Comparison of ENCODE assay signal across 8 cellular contexts in the genomic region with DNA sequence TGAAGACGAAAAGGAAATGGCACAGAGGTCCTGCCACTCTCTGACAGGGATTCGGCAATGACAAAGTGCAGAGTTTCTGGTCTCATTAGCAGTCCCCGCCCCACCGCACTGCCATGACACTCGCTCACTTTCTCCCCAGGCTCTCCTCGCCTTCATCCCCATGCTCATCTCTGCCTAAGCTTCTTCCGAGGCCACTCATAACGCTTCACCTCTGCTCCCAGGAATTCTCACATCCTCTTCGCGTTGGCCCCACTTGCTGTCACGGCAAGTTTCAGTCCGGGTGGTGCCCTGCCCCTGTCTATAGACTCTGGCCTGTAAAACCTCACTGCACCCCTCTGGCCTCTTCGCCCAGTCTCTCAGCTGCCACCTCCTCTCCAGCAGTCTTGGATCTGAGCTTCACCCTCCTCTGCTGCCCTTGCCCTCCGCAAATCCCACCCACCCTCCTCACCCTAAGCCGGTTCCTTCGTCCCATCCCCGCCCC. TPM values are rescaled to one million over a fixed set of nuclear protein-coding genes. Genes with fewer than 3 reads are reported as not detected.
A peak's percentile ranks its signal among the peaks of the same experiment; 100 is the strongest.
DNase-seq lines count a peak whose midpoint lies in the region; ATAC-seq and TF ChIP-seq lines count a peak whose summit lies in the region.

No MANE protein-coding gene starts in this region.

- peaks cover 14% of the 10 kb centered on the region for H3K36me3 Mint-ChIP-seq in CD8-positive, alpha-beta T cell
- H3K36me3 Mint-ChIP-seq in WTC11, result peaks cover 4% of the 10 kb centered on the region; the same call in 1 of the 2 replicates

- peak in 5 of 7 experiments; percentile 14 to 57 (median 45) for DNase-seq in CD8-positive, alpha-beta T cell
- DNase-seq in WTC11 (ENCODE audit: low spot score) (no peak), lower leg skin (ENCODE audit: low spot score in 2 of 2) (peak in 1 of 2 donors; percentile 86), Kasumi-1 (lab: John Stamatoyannopoulos, UW) (no peak)
- peak; percentile 68 for DNase-seq in stimulated activated CD8-positive, alpha-beta memory T cell treated with anti-CD3 and anti-CD28 coated beads, Interleukin-4, amount 100 ng/mL, for 48 hours

- H3K27ac Mint-ChIP-seq in CD8-positive, alpha-beta T cell, result peak overlapping the region; percentile 90
- H3K27ac Mint-ChIP-seq in WTC11, result 0 out of 2 replicates have a peak overlapping the region, but pooled peaks have one; percentile 15

- intact Hi-C loops in CD8-positive, alpha-beta T cell (cut with DNase I, micrococcal nuclease), result loop anchor here (1.0 to 10.0 kb wide), 3 partner anchors 24 to 441 kb away; partner anchors contain the start of genes BDH1 (in 1 of the 2) and DLG1 (in 1 of the 2)
- intact Hi-C loops in lower leg skin (cut with DNase I; ENCODE audit: low total_unique reads), result no loop called here

- CTCF ChIA-PET in CD8-positive, alpha-beta T cell (lab: Charles Lee), result interaction anchor here (1.2 to 1.5 kb wide), 2 partner anchors 15 to 21 kb away, joined by 3 to 4 read pairs; no protein-coding TSS in a partner anchor
- CTCF ChIA-PET in WTC11 (lab: Charles Lee), result interaction anchor here (0.6 kb wide), 1 partner anchor 14 kb away, joined by 3 read pairs; no protein-coding TSS in a partner anchor

- peak overlapping the region; percentile 89 for H3K4me3 Mint-ChIP-seq in CD8-positive, alpha-beta T cell
- peak overlapping the region; percentile 95 for H3K4me3 Mint-ChIP-seq in WTC11

- POLR2A ChIA-PET in CD8-positive, alpha-beta T cell (lab: Charles Lee), result interaction anchor here (1.1 to 3.0 kb wide), 3 partner anchors 17 to 24 kb away, joined by 3 to 17 read pairs (median 3); no protein-coding TSS in a partner anchor
- POLR2A ChIA-PET in WTC11 (lab: Charles Lee), result interaction anchor here (0.7 kb wide), 2 partner anchors 10 to 142 kb away, joined by 3 read pairs; no protein-coding TSS in a partner anchor

- no peaks in the 10 kb centered on the region for H3K27me3 ChIP-seq in CD8-positive, alpha-beta T cell (ENCODE audit: insufficient read depth, low read length)

- H3K4me1 Mint-ChIP-seq in CD8-positive, alpha-beta T cell (ENCODE audit: low read depth), result peaks cover 38% of the 10 kb centered on the region
- peaks cover 23% of the 10 kb centered on the region for H3K4me1 Mint-ChIP-seq in WTC11

- peaks cover 18% of the 10 kb centered on the region for H3K4me1 ChIP-seq in CD8-positive, alpha-beta T cell (ENCODE audit: insufficient read depth, low read length)

- TF ChIP-seq POLR2A in lower leg skin (IDR thresholded peaks at IDR 0.05), result no peak

- ATAC-seq in CD8-positive, alpha-beta T cell, result no peak
- ATAC-seq in HG03045 (IDR thresholded peaks at IDR 0.05; ENCODE audit: unreplicated experiment) (peak; percentile 26), WTC11 (no peak), HG02870 (IDR thresholded peaks at IDR 0.05; ENCODE audit: unreplicated experiment) (no peak)

- peak overlapping the region; percentile 73 for H3K27ac ChIP-seq in CD8-positive, alpha-beta T cell (ENCODE audit: low read depth, low read length)
- H3K27ac ChIP-seq in cingulate gyrus (ENCODE audit: low read depth, low read length), result peak overlapping the region; percentile 47

- TF ChIP-seq CTCF in CD8-positive, alpha-beta T cell (IDR thresholded peaks at IDR 0.05), result no peak
- TF ChIP-seq CTCF in WTC11 (IDR thresholded peaks at IDR 0.05) (no peak), lower leg skin (IDR thresholded peaks at IDR 0.05) (no peak)

- H3K36me3 ChIP-seq in CD8-positive, alpha-beta T cell (ENCODE audit: insufficient read depth, low read length), result no peaks in the 10 kb centered on the region

- no peaks in the 10 kb centered on the region for H3K27me3 Mint-ChIP-seq in CD8-positive, alpha-beta T cell (ENCODE audit: low read depth)
- H3K27me3 Mint-ChIP-seq in WTC11 (ENCODE audit: low read depth), result no peaks in the 10 kb centered on the region

- H3K9me3 ChIP-seq in CD8-positive, alpha-beta T cell (ENCODE audit: low read length), result no peaks in the 10 kb centered on the region

- WGBS in lower leg skin, 2 donors, result 0 to 2% methylated on average over 17 of the region's 17 CpGs

- no peaks in the 10 kb centered on the region for H3K9me3 Mint-ChIP-seq in CD8-positive, alpha-beta T cell
- H3K9me3 Mint-ChIP-seq in WTC11, result peaks cover 3% of the 10 kb centered on the region; the same call in 1 of the 2 replicates

- peak overlapping the region; percentile 90 for H3K4me3 ChIP-seq in CD8-positive, alpha-beta T cell (ENCODE audit: low read depth, low read length)
- peak overlapping the region; percentile 48 for H3K4me3 ChIP-seq in lower leg skin (ENCODE audit: low read depth, poor library complexity, severe bottlenecking)

TF ChIP-seq in WTC11, 78 proteins besides CTCF, POLR2A, EP300 and RAD21:
- TF ChIP-seq, protein P1, sequence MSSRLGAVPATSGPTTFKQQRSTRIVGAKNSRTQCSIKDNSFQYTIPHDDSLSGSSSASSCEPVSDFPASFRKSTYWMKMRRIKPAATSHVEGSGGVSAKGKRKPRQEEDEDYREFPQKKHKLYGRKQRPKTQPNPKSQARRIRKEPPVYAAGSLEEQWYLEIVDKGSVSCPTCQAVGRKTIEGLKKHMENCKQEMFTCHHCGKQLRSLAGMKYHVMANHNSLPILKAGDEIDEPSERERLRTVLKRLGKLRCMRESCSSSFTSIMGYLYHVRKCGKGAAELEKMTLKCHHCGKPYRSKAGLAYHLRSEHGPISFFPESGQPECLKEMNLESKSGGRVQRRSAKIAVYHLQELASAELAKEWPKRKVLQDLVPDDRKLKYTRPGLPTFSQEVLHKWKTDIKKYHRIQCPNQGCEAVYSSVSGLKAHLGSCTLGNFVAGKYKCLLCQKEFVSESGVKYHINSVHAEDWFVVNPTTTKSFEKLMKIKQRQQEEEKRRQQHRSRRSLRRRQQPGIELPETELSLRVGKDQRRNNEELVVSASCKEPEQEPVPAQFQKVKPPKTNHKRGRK (CRISPR knock-in tag; IDR thresholded peaks at IDR 0.05; ENCODE audit: borderline replicate concordance), result no peak
- TF ChIP-seq NFE2L1 (CRISPR knock-in tag; IDR thresholded peaks at IDR 0.05), result 0 out of 2 replicates have a peak, but pooled peaks have one; percentile 17
TF ChIP-seq in WTC11: peak in this region for 1.

RNA-seq across cellular contexts. Expression of gene RUBCN, which starts 0.7 kb away (rescaled TPM):
- total RNA-seq in CD8-positive, alpha-beta T cell, result 10 to 100 TPM; 32.6 to 33.6 TPM
- total RNA-seq in WTC11 (2021), result 21.8 to 22.9 TPM (median 22.9 TPM) in 3 replicates
- 10 to 100 TPM; 29.1 to 50.2 (median 40.7) TPM for total RNA-seq in lower leg skin

RNA-seq across cellular contexts. Expression of gene FYTTD1, which starts 13.6 kb away (rescaled TPM):
- 10 to 100 TPM; 80.9 to 88.0 TPM for total RNA-seq in CD8-positive, alpha-beta T cell
- 21.4 to 24.5 TPM (median 23.7 TPM) in 3 replicates for total RNA-seq in WTC11 (2021)
- total RNA-seq in lower leg skin, result 10 to 100 TPM; 44.6 to 65.1 (median 54.3) TPM

RNA-seq across cellular contexts. Expression of gene LRCH3, which starts 55.0 kb away (rescaled TPM):
- 10 to 100 TPM; 37.1 to 39.7 TPM for total RNA-seq in CD8-positive, alpha-beta T cell
- total RNA-seq in WTC11 (2021), result 63.6 to 68.7 TPM (median 64.4 TPM) in 3 replicates
- 10 to 100 TPM; 22.5 to 34.3 (median 27.7) TPM for total RNA-seq in lower leg skin

Comparison
In these comparisons a context has a peak if more than half of its experiments do, and no peak if none do; other contexts are left out.
1. DNase-seq: peak in CD8-positive, alpha-beta T cell (5 of 7) and stimulated activated CD8-positive, alpha-beta memory T cell treated with anti-CD3 and anti-CD28 coated beads, Interleukin-4, amount 100 ng/mL, for 48 hours (single experiment); none in WTC11 (single experiment) and Kasumi-1 (0 of 2).